In genomic region chr7:151117565-151117964, GRCh38 we compare ENCODE assay signal across 1 cellular context.
TF ChIP-seq lines count a peak whose summit lies in the region.

No MANE protein-coding gene starts in this region.

TF ChIP-seq in HepG2, 621 proteins besides CTCF, POLR2A, EP300 and RAD21:
- TF ChIP-seq ZNF792 (CRISPR knock-in tag; IDR thresholded peaks at IDR 0.05), result no peak
- TF ChIP-seq ZNF292 (CRISPR knock-in tag; IDR thresholded peaks at IDR 0.05; ENCODE audit: borderline replicate concordance, low read depth), result no peak
- no peak for TF ChIP-seq ZNF720 (CRISPR knock-in tag; IDR thresholded peaks at IDR 0.05)
- no peak for TF ChIP-seq ZSCAN9 (CRISPR knock-in tag; IDR thresholded peaks at IDR 0.05; ENCODE audit: borderline replicate concordance)
- no peak for TF ChIP-seq GATAD1 (CRISPR knock-in tag; IDR thresholded peaks at IDR 0.05)
- TF ChIP-seq LRRFIP1 (CRISPR knock-in tag; conservative IDR thresholded peaks at IDR 0.05), result no peak
